24 cellular contexts compared by ENCODE assay signal in the genomic region with DNA sequence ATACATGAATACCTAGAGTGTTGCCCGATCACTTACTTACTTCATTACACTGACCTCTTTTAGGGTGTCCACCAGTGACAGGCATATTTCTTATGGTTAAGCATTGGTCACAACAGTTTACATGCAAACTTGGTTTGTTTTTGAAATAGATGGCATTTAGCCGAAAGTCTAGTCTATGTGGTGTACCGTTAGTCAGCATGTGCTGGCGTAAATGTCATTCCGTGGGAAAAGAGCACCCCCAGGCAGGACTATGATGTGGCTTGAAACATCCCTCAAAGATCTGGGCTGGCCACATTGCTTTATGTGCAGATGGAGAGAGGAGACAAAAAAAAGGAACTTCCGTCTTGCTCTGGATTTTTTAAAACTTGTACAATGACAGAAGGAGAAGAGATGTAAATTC.
DNase-seq lines count a peak whose midpoint lies in the region; ATAC-seq, FAIRE-seq and TF ChIP-seq lines count a peak whose summit lies in the region.
"Had no signal": no experiment of that assay in that cellular context is flagged by ENCODE, and none has a peak within 500 bp of the region (broad histone marks: within the 10 kb centered on the region; RNA-seq: fewer than 3 reads in every experiment).

No MANE protein-coding gene starts in this region.

- H3F3A ChIP-seq in smooth muscle cell (ENCODE audit: low read depth) = no peaks in the 10 kb centered on the region

- H3K27ac ChIP-seq in breast epithelium (no peak overlapping the region), K562 (ENCODE audit: extremely low read depth, low read depth, low read length) (no peak overlapping the region), smooth muscle cell (ENCODE audit: low read depth) (peak overlapping the region; percentile 61)
- H3K27ac ChIP-seq: epithelial cell of prostate, left ventricle myocardium inferior, SK-N-MC had no signal

- in situ Hi-C loops in K562 (cut with MboI) = no loop called here
- in situ Hi-C loops in ACHN (cut with HindIII; ENCODE audit: low pct_ligation_motif_present, low pct_unique_long_range_greater_than_20kb, low sequenced_read_pairs) = no loop called here

- no peak for TF ChIP-seq POLR2A in breast epithelium (IDR thresholded peaks at IDR 0.05)
- no peak for TF ChIP-seq POLR2A in K562 (conservative IDR thresholded peaks at IDR 0.05)

- BruUV-seq in MCF 10A (replicated peaks; lab: Mats Ljungman, UMichigan) (no TSS peak), K562 (replicated peaks; lab: Mats Ljungman, UMichigan) (no TSS peak)

- TF ChIP-seq CTCF in MCF 10A (IDR thresholded peaks at IDR 0.05; ENCODE audit: unreplicated experiment) = no peak
- no peak for TF ChIP-seq CTCF in breast epithelium (IDR thresholded peaks at IDR 0.05)
- no peak for TF ChIP-seq CTCF in K562 (IDR thresholded peaks at IDR 0.05 in 2 of 3, conservative IDR thresholded peaks at IDR 0.05 in 1 of 3; ENCODE audit: insufficient read depth in 2 of 3, low read depth in 1 of 3, low read length in 3 of 3)
- TF ChIP-seq CTCF in smooth muscle cell (IDR thresholded peaks at IDR 0.05; ENCODE audit: borderline replicate concordance, insufficient read depth, poor library complexity, severe bottlenecking) = no peak

- H4K20me1 ChIP-seq in K562 (replicated peaks; ENCODE audit: control insufficient read depth, insufficient read depth, low read length) (no peaks in the 10 kb centered on the region), smooth muscle cell (ENCODE audit: low read depth) (peaks cover 28% of the 10 kb centered on the region)

- DNase-seq in MCF 10A (ENCODE audit: unreplicated experiment) (peak; percentile 18), breast epithelium (ENCODE audit: low spot score in 2 of 2) (no peak), MG63 (peak; percentile 40), K562 (ENCODE audit: extremely low read depth in 1 of 4, low spot score in 3 of 4) (no peak), smooth muscle cell (lab: John Stamatoyannopoulos, UW; ENCODE audit: unreplicated experiment) (no peak), HT-29 (ENCODE audit: low spot score) (no peak), C1 segment of cervical spinal cord (lab: John Stamatoyannopoulos, UW) (no peak), ACHN (no peak)
- DNase-seq: activated CD4-positive, alpha-beta memory T cell treated with anti-CD3 and anti-CD28 coated beads for 36 hours; activated naive CD4-positive, alpha-beta T cell treated with anti-CD3 and anti-CD28 coated beads, Interleukin-2, amount 50 U/mL, for 16 hours; activated T-cell treated with anti-CD3 and anti-CD28 coated beads, Interleukin-2, amount 50 U/mL, for 1 hour; CD8-positive, alpha-beta memory T cell; Kasumi-1; left ventricle myocardium inferior; mucosa of descending colon; NCI-H1436; retina had no signal

- H3K79me2 ChIP-seq in K562 (ENCODE audit: control insufficient read depth, insufficient read depth, low read length) (no peaks in the 10 kb centered on the region), smooth muscle cell (ENCODE audit: low read depth) (no peaks in the 10 kb centered on the region)

- ATAC-seq in K562 = no peak
- ATAC-seq: mucosa of descending colon had no signal

- peaks cover 7% of the 10 kb centered on the region for H3K4me1 Mint-ChIP-seq in MCF 10A (ENCODE audit: insufficient read depth, unreplicated experiment)

- no peak overlapping the region for H3K4me2 ChIP-seq in K562 (ENCODE audit: insufficient read depth, low read length)
- no peak overlapping the region for H3K4me2 ChIP-seq in smooth muscle cell

- FAIRE-seq in K562 (lab: Jason Lieb, UNC) = peak; percentile 23
- FAIRE-seq: A204.1, TTC549 had no signal

- 1% methylated on average over 6 of the region's 6 CpGs for WGBS in K562 (ENCODE audit: insufficient coverage, low coverage, missing lambda C conversion rate)
- WGBS in smooth muscle cell (ENCODE audit: low lambda C conversion rate) = 53% methylated on average over 6 of the region's 6 CpGs

- H3K27ac Mint-ChIP-seq in MCF 10A (ENCODE audit: low read depth, unreplicated experiment) = no peak overlapping the region
- H3K27ac Mint-ChIP-seq: activated CD4-positive, alpha-beta memory T cell treated with anti-CD3 and anti-CD28 coated beads for 36 hours; stimulated activated naive CD8-positive, alpha-beta T cell treated with anti-CD3 and anti-CD28 coated beads, Interleukin-15, Interleukin-2, amounts not matched to agents 100 ng/mL and 50 ng/mL, for 24 hours; type B pancreatic cell had no signal

- H3K36me3 ChIP-seq in breast epithelium (no peaks in the 10 kb centered on the region), MG63 (no peaks in the 10 kb centered on the region), K562 (ENCODE audit: control insufficient read depth, insufficient read depth, low read length) (no peaks in the 10 kb centered on the region), smooth muscle cell (ENCODE audit: low read depth) (no peaks in the 10 kb centered on the region)
- H3K36me3 ChIP-seq: HAP-1, left ventricle myocardium inferior had no signal

- H3K9ac ChIP-seq in K562 (ENCODE audit: insufficient read depth in 1 of 2, low read depth in 2 of 2, low read length in 2 of 2) = no peak overlapping the region
- H3K9ac ChIP-seq in smooth muscle cell (ENCODE audit: low read depth) = no peak overlapping the region

- H3K9me3 Mint-ChIP-seq in MCF 10A (ENCODE audit: unreplicated experiment) = no peaks in the 10 kb centered on the region
- H3K9me3 Mint-ChIP-seq: activated CD4-positive, alpha-beta memory T cell treated with anti-CD3 and anti-CD28 coated beads for 36 hours; CD8-positive, alpha-beta memory T cell; stimulated activated naive CD8-positive, alpha-beta T cell treated with anti-CD3 and anti-CD28 coated beads, Interleukin-15, Interleukin-2, amounts not matched to agents 100 ng/mL and 50 ng/mL, for 24 hours had no signal

- POLR2A ChIA-PET in MCF 10A (lab: Yijun Ruan, JAX) = no interaction called here
- POLR2A ChIA-PET in K562 (lab: Yijun Ruan, JAX) = no interaction called here

- TF ChIP-seq EP300 in K562 (IDR thresholded peaks at IDR 0.05; ENCODE audit: low read length) = no peak

- H3K4me1 ChIP-seq in breast epithelium (no peaks in the 10 kb centered on the region), K562 (replicated peaks in 1 of 2; ENCODE audit: control insufficient read depth in 2 of 2, insufficient read depth in 2 of 2, low read length in 2 of 2) (no peaks in the 10 kb centered on the region), smooth muscle cell (ENCODE audit: low read depth) (no peaks in the 10 kb centered on the region)
- H3K4me1 ChIP-seq: HAP-1, left ventricle myocardium inferior had no signal

- TF ChIP-seq RAD21 in K562 (CRISPR knock-in tag; conservative IDR thresholded peaks at IDR 0.05 in 1 of 2, IDR thresholded peaks at IDR 0.05 in 1 of 2) = no peak

- H3K9me3 ChIP-seq in breast epithelium (no peaks in the 10 kb centered on the region), MG63 (no peaks in the 10 kb centered on the region), K562 (replicated peaks; ENCODE audit: control insufficient read depth, insufficient read depth, low read depth, low read length) (no peaks in the 10 kb centered on the region), smooth muscle cell (replicated peaks; ENCODE audit: low read depth) (no peaks in the 10 kb centered on the region)
- H3K9me3 ChIP-seq: left ventricle myocardium inferior, mucosa of descending colon had no signal

- H3K27me3 ChIP-seq in breast epithelium = no peaks in the 10 kb centered on the region
- no peaks in the 10 kb centered on the region for H3K27me3 ChIP-seq in MG63
- H3K27me3 ChIP-seq in K562 (ENCODE audit: control insufficient read depth in 2 of 2, insufficient read depth in 2 of 2, low read length in 2 of 2) = peaks cover 0 to 6% of the 10 kb centered on the region in 2 experiments; a peak in 1 of 5 replicates
- no peaks in the 10 kb centered on the region for H3K27me3 ChIP-seq in smooth muscle cell (ENCODE audit: low read depth)

- CTCF ChIA-PET in MCF 10A (lab: Yijun Ruan, JAX) (interaction anchor here (0.9 to 1.2 kb wide), 2 partner anchors 40 to 79 kb away, joined by 3 to 4 read pairs; no protein-coding TSS in a partner anchor), K562 (lab: Yijun Ruan, JAX; ENCODE audit: low intra/inter-chr PET ratio) (no interaction called here)

- H3K4me3 Mint-ChIP-seq in MCF 10A (ENCODE audit: unreplicated experiment) = no peak overlapping the region
- H3K4me3 Mint-ChIP-seq: activated CD4-positive, alpha-beta memory T cell treated with anti-CD3 and anti-CD28 coated beads for 36 hours; CD8-positive, alpha-beta memory T cell; stimulated activated naive CD8-positive, alpha-beta T cell treated with anti-CD3 and anti-CD28 coated beads, Interleukin-15, Interleukin-2, amounts not matched to agents 100 ng/mL and 50 ng/mL, for 24 hours; type B pancreatic cell had no signal

- intact Hi-C loops in MCF 10A (cut with micrococcal nuclease) (no loop called here), breast epithelium (cut with DNase I; ENCODE audit: low total_unique reads) (no loop called here), K562 (cut with micrococcal nuclease) (no loop called here)

- no peaks in the 10 kb centered on the region for H3K9me1 ChIP-seq in K562 (ENCODE audit: control insufficient read depth, insufficient read depth, low read length)

- H3K27me3 Mint-ChIP-seq in MCF 10A (ENCODE audit: insufficient read depth, unreplicated experiment) = peaks cover 37% of the 10 kb centered on the region
- H3K27me3 Mint-ChIP-seq: activated CD4-positive, alpha-beta memory T cell treated with anti-CD3 and anti-CD28 coated beads for 36 hours had no signal

- H3K4me3 ChIP-seq in breast epithelium (no peak overlapping the region), MG63 (no peak overlapping the region), K562 (no peak overlapping the region), smooth muscle cell (no peak overlapping the region)
- H3K4me3 ChIP-seq: HAP-1, left ventricle myocardium inferior, mucosa of descending colon, SK-N-MC had no signal

- no peaks in the 10 kb centered on the region for H3K36me3 Mint-ChIP-seq in MCF 10A (ENCODE audit: insufficient read depth, unreplicated experiment)
- H3K36me3 Mint-ChIP-seq: activated CD4-positive, alpha-beta memory T cell treated with anti-CD3 and anti-CD28 coated beads for 36 hours; CD8-positive, alpha-beta memory T cell; type B pancreatic cell had no signal

- H2AFZ ChIP-seq in K562 (ENCODE audit: low read depth, low read length) = no peak overlapping the region
- no peak overlapping the region for H2AFZ ChIP-seq in smooth muscle cell (ENCODE audit: low read depth)

TF ChIP-seq in K562, 482 proteins besides CTCF, POLR2A, EP300 and RAD21 (continues in another document):
- no peak for TF ChIP-seq ELF2 (CRISPR knock-in tag; IDR thresholded peaks at IDR 0.05)
- no peak for TF ChIP-seq SIX5 (IDR thresholded peaks at IDR 0.05; ENCODE audit: borderline replicate concordance in 1 of 2, insufficient read depth in 1 of 2, low read depth in 1 of 2, low read length in 2 of 2)
- no peak for TF ChIP-seq NONO (IDR thresholded peaks at IDR 0.05; ENCODE audit: low read depth in 2 of 2, low read length in 1 of 2)
- TF ChIP-seq BCOR (IDR thresholded peaks at IDR 0.05) = no peak
- no peak for TF ChIP-seq ZFX (CRISPR knock-in tag; IDR thresholded peaks at IDR 0.05)
- TF ChIP-seq ZFP36 (IDR thresholded peaks at IDR 0.05; ENCODE audit: low read depth, low read length, partially characterized antibody) = no peak
- no peak for TF ChIP-seq U2AF1 (optimal IDR thresholded peaks at IDR 0.05; ENCODE audit: low read depth, low read length)

Comparison
In these comparisons a context has a peak if more than half of its experiments do, and no peak if none do; other contexts are left out.
1. DNase-seq: peak in MCF 10A (single experiment) and MG63 (single experiment); none in breast epithelium (0 of 2), K562 (0 of 4), smooth muscle cell (single experiment), HT-29 (single experiment), C1 segment of cervical spinal cord (0 of 14) and ACHN (single experiment).